ENCODE assay signal across 1 cellular context in the genomic region with DNA sequence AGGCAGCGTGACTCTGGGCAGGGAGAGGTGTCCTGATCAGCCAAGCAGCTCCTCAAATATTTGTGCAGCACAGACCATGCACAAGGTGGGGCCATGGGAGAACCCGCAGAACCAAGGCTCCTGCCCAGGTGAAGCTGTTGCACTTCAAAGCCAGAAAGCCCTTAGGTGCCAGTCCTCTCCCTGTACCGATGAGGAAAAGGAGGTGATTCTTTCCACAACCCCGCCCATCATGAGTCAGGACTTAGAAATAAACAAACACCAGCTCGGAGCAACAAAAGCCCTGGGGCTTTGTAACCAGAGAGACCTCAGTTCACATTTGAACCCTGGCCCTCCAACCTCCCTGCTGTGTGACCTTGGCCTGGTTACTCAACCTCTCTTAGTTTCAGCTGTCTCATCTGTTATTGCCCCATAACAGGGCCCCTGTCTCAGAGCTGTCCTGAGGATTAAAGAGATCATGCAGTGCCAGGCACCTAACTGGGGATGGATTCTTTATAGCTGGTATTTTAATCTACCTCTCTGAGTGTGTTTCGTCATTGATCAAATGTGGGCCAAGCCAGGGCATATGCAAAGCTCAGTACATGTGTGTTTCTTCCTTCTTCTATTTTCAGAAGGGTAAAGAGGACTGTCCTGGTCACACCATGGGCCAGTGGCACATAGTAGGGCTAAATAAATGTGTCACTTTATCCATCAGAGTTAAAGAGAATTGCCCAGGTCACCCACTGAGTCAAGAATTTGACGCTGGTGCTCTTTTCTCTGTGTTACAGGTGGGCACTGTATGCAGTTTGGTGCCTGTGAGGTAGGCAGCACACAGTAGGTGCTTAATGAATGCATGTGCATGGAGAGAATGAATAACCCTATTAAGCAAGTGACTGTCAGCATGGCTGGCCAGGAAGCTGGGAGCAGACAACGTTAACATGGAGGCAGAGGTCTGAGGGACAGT.
TF ChIP-seq lines count a peak whose summit lies in the region.

No MANE protein-coding gene starts in this region.

TF ChIP-seq in HepG2, 621 proteins besides CTCF, POLR2A, EP300 and RAD21 (continued from another document and continues in another):
- TF ChIP-seq, protein P1, sequence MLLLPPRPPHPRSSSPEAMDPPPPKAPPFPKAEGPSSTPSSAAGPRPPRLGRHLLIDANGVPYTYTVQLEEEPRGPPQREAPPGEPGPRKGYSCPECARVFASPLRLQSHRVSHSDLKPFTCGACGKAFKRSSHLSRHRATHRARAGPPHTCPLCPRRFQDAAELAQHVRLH (CRISPR knock-in tag; IDR thresholded peaks at IDR 0.05; ENCODE audit: borderline replicate concordance, low read depth) = no peak
- TF ChIP-seq MYNN (CRISPR knock-in tag; IDR thresholded peaks at IDR 0.05; ENCODE audit: low read depth) = 0 out of 2 replicates have a peak, but pooled peaks have one; percentile 51
- TF ChIP-seq ZNF616 (CRISPR knock-in tag; IDR thresholded peaks at IDR 0.05; ENCODE audit: low read depth) = no peak
- TF ChIP-seq THAP11 (CRISPR knock-in tag; IDR thresholded peaks at IDR 0.05) = peak; percentile 72
- TF ChIP-seq, protein P2, sequence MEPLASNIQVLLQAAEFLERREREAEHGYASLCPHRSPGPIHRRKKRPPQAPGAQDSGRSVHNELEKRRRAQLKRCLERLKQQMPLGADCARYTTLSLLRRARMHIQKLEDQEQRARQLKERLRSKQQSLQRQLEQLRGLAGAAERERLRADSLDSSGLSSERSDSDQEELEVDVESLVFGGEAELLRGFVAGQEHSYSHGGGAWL (CRISPR knock-in tag; IDR thresholded peaks at IDR 0.05) = no peak
- no peak for TF ChIP-seq MIXL1 (CRISPR knock-in tag; IDR thresholded peaks at IDR 0.05)
- TF ChIP-seq DPF2 (CRISPR knock-in tag; IDR thresholded peaks at IDR 0.05; ENCODE audit: borderline replicate concordance, low read depth) = peak; percentile 60
- TF ChIP-seq, protein P3, sequence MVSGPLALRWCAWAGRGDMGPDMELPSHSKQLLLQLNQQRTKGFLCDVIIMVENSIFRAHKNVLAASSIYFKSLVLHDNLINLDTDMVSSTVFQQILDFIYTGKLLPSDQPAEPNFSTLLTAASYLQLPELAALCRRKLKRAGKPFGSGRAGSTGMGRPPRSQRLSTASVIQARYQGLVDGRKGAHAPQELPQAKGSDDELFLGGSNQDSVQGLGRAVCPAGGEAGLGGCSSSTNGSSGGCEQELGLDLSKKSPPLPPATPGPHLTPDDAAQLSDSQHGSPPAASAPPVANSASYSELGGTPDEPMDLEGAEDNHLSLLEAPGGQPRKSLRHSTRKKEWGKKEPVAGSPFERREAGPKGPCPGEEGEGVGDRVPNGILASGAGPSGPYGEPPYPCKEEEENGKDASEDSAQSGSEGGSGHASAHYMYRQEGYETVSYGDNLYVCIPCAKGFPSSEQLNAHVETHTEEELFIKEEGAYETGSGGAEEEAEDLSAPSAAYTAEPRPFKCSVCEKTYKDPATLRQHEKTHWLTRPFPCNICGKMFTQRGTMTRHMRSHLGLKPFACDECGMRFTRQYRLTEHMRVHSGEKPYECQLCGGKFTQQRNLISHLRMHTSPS (CRISPR knock-in tag; IDR thresholded peaks at IDR 0.05; ENCODE audit: low read depth) = peak; percentile 53; the same call in 1 of the 2 replicates
- 0 out of 2 replicates have a peak, but pooled peaks have one; percentile 37 for TF ChIP-seq ZNF329 (CRISPR knock-in tag; IDR thresholded peaks at IDR 0.05; ENCODE audit: low read depth)
- TF ChIP-seq SALL1 (CRISPR knock-in tag; IDR thresholded peaks at IDR 0.05) = peak; percentile 54; the same call in 1 of the 2 replicates
- no peak for TF ChIP-seq ATAD3A (CRISPR knock-in tag; IDR thresholded peaks at IDR 0.05)
- TF ChIP-seq HDAC2 (CRISPR knock-in tag; IDR thresholded peaks at IDR 0.05) = peak; percentile 80
- TF ChIP-seq MTA1 (CRISPR knock-in tag; IDR thresholded peaks at IDR 0.05; ENCODE audit: borderline replicate concordance) = peak; percentile 21; the same call in 1 of the 2 replicates
- peak; percentile 72; the same call in 1 of the 2 replicates for TF ChIP-seq FOSL1 (CRISPR knock-in tag; IDR thresholded peaks at IDR 0.05; ENCODE audit: borderline replicate concordance)
- TF ChIP-seq, protein P4, sequence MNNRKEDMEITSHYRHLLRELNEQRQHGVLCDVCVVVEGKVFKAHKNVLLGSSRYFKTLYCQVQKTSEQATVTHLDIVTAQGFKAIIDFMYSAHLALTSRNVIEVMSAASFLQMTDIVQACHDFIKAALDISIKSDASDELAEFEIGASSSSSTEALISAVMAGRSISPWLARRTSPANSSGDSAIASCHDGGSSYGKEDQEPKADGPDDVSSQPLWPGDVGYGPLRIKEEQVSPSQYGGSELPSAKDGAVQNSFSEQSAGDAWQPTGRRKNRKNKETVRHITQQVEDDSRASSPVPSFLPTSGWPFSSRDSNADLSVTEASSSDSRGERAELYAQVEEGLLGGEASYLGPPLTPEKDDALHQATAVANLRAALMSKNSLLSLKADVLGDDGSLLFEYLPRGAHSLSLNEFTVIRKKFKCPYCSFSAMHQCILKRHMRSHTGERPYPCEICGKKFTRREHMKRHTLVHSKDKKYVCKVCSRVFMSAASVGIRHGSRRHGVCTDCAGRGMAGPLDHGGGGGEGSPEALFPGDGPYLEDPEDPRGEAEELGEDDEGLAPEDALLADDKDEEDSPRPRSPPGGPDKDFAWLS (CRISPR knock-in tag; IDR thresholded peaks at IDR 0.05; ENCODE audit: borderline replicate concordance) = 0 out of 2 replicates have a peak, but pooled peaks have one; percentile 38
- 0 out of 2 replicates have a peak, but pooled peaks have one; percentile 12 for TF ChIP-seq MEIS2 (CRISPR knock-in tag; IDR thresholded peaks at IDR 0.05)
- TF ChIP-seq ADNP (CRISPR knock-in tag; IDR thresholded peaks at IDR 0.05) = peak; percentile 71; the same call in 1 of the 2 replicates
- no peak for TF ChIP-seq TRIM24 (CRISPR knock-in tag; IDR thresholded peaks at IDR 0.05)
- TF ChIP-seq POGZ (CRISPR knock-in tag; IDR thresholded peaks at IDR 0.05) = peak; percentile 41; the same call in 1 of the 2 replicates
- TF ChIP-seq ZNF556 (CRISPR knock-in tag; IDR thresholded peaks at IDR 0.05; ENCODE audit: borderline replicate concordance) = peak; percentile 26; the same call in 1 of the 2 replicates
- peak; percentile 92 for TF ChIP-seq ZEB1 (IDR thresholded peaks at IDR 0.05; ENCODE audit: insufficient replicate concordance, low read depth)
- TF ChIP-seq, protein P5, sequence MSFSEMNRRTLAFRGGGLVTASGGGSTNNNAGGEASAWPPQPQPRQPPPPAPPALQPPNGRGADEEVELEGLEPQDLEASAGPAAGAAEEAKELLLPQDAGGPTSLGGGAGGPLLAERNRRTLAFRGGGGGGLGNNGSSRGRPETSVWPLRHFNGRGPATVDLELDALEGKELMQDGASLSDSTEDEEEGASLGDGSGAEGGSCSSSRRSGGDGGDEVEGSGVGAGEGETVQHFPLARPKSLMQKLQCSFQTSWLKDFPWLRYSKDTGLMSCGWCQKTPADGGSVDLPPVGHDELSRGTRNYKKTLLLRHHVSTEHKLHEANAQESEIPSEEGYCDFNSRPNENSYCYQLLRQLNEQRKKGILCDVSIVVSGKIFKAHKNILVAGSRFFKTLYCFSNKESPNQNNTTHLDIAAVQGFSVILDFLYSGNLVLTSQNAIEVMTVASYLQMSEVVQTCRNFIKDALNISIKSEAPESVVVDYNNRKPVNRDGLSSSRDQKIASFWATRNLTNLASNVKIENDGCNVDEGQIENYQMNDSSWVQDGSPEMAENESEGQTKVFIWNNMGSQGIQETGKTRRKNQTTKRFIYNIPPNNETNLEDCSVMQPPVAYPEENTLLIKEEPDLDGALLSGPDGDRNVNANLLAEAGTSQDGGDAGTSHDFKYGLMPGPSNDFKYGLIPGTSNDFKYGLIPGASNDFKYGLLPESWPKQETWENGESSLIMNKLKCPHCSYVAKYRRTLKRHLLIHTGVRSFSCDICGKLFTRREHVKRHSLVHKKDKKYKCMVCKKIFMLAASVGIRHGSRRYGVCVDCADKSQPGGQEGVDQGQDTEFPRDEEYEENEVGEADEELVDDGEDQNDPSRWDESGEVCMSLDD (CRISPR knock-in tag; IDR thresholded peaks at IDR 0.05; ENCODE audit: borderline replicate concordance) = no peak
- TF ChIP-seq, protein P6, sequence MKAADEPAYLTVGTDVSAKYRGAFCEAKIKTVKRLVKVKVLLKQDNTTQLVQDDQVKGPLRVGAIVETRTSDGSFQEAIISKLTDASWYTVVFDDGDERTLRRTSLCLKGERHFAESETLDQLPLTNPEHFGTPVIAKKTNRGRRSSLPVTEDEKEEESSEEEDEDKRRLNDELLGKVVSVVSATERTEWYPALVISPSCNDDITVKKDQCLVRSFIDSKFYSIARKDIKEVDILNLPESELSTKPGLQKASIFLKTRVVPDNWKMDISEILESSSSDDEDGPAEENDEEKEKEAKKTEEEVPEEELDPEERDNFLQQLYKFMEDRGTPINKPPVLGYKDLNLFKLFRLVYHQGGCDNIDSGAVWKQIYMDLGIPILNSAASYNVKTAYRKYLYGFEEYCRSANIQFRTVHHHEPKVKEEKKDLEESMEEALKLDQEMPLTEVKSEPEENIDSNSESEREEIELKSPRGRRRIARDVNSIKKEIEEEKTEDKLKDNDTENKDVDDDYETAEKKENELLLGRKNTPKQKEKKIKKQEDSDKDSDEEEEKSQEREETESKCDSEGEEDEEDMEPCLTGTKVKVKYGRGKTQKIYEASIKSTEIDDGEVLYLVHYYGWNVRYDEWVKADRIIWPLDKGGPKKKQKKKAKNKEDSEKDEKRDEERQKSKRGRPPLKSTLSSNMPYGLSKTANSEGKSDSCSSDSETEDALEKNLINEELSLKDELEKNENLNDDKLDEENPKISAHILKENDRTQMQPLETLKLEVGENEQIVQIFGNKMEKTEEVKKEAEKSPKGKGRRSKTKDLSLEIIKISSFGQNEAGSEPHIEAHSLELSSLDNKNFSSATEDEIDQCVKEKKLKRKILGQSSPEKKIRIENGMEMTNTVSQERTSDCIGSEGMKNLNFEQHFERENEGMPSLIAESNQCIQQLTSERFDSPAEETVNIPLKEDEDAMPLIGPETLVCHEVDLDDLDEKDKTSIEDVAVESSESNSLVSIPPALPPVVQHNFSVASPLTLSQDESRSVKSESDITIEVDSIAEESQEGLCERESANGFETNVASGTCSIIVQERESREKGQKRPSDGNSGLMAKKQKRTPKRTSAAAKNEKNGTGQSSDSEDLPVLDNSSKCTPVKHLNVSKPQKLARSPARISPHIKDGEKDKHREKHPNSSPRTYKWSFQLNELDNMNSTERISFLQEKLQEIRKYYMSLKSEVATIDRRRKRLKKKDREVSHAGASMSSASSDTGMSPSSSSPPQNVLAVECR (CRISPR knock-in tag; IDR thresholded peaks at IDR 0.05; ENCODE audit: borderline replicate concordance) = peak; percentile 49; the same call in 1 of the 2 replicates
- TF ChIP-seq NR2C2 (CRISPR knock-in tag; IDR thresholded peaks at IDR 0.05; ENCODE audit: borderline replicate concordance) = peak; percentile 88
- no peak for TF ChIP-seq ZNF629 (CRISPR knock-in tag; conservative IDR thresholded peaks at IDR 0.05)
- TF ChIP-seq SKI (IDR thresholded peaks at IDR 0.05; ENCODE audit: partially characterized antibody) = peak; percentile 78
- TF ChIP-seq, protein P7, sequence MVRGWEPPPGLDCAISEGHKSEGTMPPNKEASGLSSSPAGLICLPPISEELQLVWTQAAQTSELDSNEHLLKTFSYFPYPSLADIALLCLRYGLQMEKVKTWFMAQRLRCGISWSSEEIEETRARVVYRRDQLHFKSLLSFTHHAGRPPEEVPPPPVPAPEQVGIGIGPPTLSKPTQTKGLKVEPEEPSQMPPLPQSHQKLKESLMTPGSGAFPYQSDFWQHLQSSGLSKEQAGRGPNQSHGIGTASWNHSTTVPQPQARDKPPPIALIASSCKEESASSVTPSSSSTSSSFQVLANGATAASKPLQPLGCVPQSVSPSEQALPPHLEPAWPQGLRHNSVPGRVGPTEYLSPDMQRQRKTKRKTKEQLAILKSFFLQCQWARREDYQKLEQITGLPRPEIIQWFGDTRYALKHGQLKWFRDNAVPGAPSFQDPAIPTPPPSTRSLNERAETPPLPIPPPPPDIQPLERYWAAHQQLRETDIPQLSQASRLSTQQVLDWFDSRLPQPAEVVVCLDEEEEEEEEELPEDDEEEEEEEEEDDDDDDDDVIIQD (CRISPR knock-in tag; IDR thresholded peaks at IDR 0.05; ENCODE audit: low read depth) = peak; percentile 68; the same call in 1 of the 2 replicates
- TF ChIP-seq HNRNPUL1 (IDR thresholded peaks at IDR 0.05; ENCODE audit: low read depth, low read length) = no peak
- no peak for TF ChIP-seq SP4 (CRISPR knock-in tag; IDR thresholded peaks at IDR 0.05)
- TF ChIP-seq ZNF343 (CRISPR knock-in tag; IDR thresholded peaks at IDR 0.05) = peak; percentile 93
- 0 out of 2 replicates have a peak, but pooled peaks have one; percentile 29 for TF ChIP-seq ZNF292 (CRISPR knock-in tag; IDR thresholded peaks at IDR 0.05; ENCODE audit: borderline replicate concordance, low read depth)
- peak; percentile 94 for TF ChIP-seq NCOA2 (CRISPR knock-in tag; IDR thresholded peaks at IDR 0.05)
- TF ChIP-seq, protein P8, sequence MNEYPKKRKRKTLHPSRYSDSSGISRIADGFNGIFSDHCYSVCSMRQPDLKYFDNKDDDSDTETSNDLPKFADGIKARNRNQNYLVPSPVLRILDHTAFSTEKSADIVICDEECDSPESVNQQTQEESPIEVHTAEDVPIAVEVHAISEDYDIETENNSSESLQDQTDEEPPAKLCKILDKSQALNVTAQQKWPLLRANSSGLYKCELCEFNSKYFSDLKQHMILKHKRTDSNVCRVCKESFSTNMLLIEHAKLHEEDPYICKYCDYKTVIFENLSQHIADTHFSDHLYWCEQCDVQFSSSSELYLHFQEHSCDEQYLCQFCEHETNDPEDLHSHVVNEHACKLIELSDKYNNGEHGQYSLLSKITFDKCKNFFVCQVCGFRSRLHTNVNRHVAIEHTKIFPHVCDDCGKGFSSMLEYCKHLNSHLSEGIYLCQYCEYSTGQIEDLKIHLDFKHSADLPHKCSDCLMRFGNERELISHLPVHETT (CRISPR knock-in tag; conservative IDR thresholded peaks at IDR 0.05) = 0 out of 2 replicates have a peak, but pooled peaks have one; percentile 59
- peak; percentile 67; the same call in 1 of the 2 replicates for TF ChIP-seq HNF4G (IDR thresholded peaks at IDR 0.05; ENCODE audit: borderline replicate concordance, low read depth, low read length)
- no peak for TF ChIP-seq HNF4G (CRISPR knock-in tag; IDR thresholded peaks at IDR 0.05; ENCODE audit: borderline replicate concordance, low read depth)
- TF ChIP-seq SMC3 (IDR thresholded peaks at IDR 0.05; ENCODE audit: low read length) = peak; percentile 30; the same call in 1 of the 2 replicates
